Comparison of ENCODE assay signal across 6 cellular contexts in the genomic region with DNA sequence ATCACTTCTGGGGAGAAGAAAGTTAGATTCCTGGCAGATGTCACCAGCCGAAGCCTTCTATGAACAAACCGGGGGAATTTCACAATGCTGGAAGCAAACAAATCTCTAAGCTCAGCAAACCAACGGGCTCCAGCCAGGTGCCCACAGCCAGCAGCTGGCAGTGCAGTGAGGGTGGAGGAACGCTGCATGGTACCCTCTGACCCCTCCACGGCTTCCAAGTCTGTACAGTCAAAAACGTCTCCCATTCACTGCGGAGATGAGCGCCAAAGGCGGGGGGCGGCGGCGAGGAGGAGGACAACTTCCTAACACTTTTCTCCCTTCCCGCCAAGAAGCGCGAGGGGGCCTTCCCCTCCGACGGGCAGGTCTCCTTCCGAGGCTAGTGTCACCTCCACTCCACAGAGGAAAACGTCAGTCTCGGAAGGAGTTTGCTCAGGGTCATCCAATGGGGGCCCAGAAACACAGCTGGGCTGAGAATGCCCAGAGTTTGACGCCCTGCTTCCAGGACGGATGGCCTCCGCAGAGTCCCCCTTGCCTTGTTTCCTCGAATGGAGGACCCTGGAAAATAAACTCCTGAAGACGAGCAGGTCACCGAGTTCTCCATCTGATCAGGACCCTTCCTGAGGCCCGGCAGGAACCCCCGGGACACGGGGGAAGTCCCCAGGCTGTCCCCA. TPM values are rescaled to one million over a fixed set of nuclear protein-coding genes. Genes with fewer than 3 reads are reported as not detected.
A peak's percentile ranks its signal among the peaks of the same experiment; 100 is the strongest.
DNase-seq lines count a peak whose midpoint lies in the region; ATAC-seq and TF ChIP-seq lines count a peak whose summit lies in the region.

No MANE protein-coding gene starts in this region.

- H3K4me3 ChIP-seq in Peyer's patch: peak overlapping the region; percentile 64 to 99 (median 94)
- peak overlapping the region; percentile 83 for H3K4me3 ChIP-seq in fibroblast of villous mesenchyme (ENCODE audit: low read depth, low read length)
- peak overlapping the region; percentile 77 to 87 for H3K4me3 ChIP-seq in stomach smooth muscle (ENCODE audit: low read length in 2 of 2)

- DNase-seq in Peyer's patch (no peak), fibroblast of villous mesenchyme (ENCODE audit: low read depth) (peak; percentile 76), GM13977 (ENCODE audit: low spot score) (no peak), cerebellar nuclear complex (lab: John Stamatoyannopoulos, UW) (no peak)

- H3K4me1 ChIP-seq in Peyer's patch: peaks cover 16 to 56% (median 23%) of the 10 kb centered on the region in 4 donors
- H3K4me1 ChIP-seq in stomach smooth muscle (ENCODE audit: control insufficient read depth, insufficient read depth, low read length): peaks cover 59% of the 10 kb centered on the region

- TF ChIP-seq CTCF in Peyer's patch (IDR thresholded peaks at IDR 0.05) (no peak), fibroblast of villous mesenchyme (IDR thresholded peaks at IDR 0.05; ENCODE audit: insufficient read depth, low read depth, low read length) (no peak), GM13977 (IDR thresholded peaks at IDR 0.05; ENCODE audit: extremely low read depth, insufficient read depth, missing control alignments) (no peak)

- no peaks in the 10 kb centered on the region for H3K27me3 ChIP-seq in Peyer's patch
- H3K27me3 ChIP-seq in stomach smooth muscle (ENCODE audit: control insufficient read depth in 1 of 2, insufficient read depth in 2 of 2, low read length in 2 of 2): no peaks in the 10 kb centered on the region

- H3K27ac ChIP-seq in Peyer's patch (peak overlapping the region; percentile 90 to 97 (median 96)), stomach smooth muscle (ENCODE audit: low read length) (peak overlapping the region; percentile 31)

- in situ Hi-C loops in GM13977 (cut with MboI; ENCODE audit: low pct_unique_long_range_greater_than_20kb, low sequenced_read_pairs, unreplicated experiment): no loop called here

- H3K9ac ChIP-seq in stomach smooth muscle (ENCODE audit: low read length in 2 of 2): peak overlapping the region; percentile 84 to 88

- no peak for TF ChIP-seq POLR2A in Peyer's patch (IDR thresholded peaks at IDR 0.05)

- H3K9me3 ChIP-seq in Peyer's patch: no peaks in the 10 kb centered on the region
- no peaks in the 10 kb centered on the region for H3K9me3 ChIP-seq in stomach smooth muscle (ENCODE audit: control insufficient read depth in 2 of 2, low read length in 2 of 2)

- peak; percentile 1 for ATAC-seq in GM21619 (IDR thresholded peaks at IDR 0.05; ENCODE audit: unreplicated experiment)

- H3K36me3 ChIP-seq in Peyer's patch: no peaks in the 10 kb centered on the region
- H3K36me3 ChIP-seq in stomach smooth muscle (ENCODE audit: control insufficient read depth in 2 of 2, insufficient read depth in 2 of 2, low read length in 2 of 2): no peaks in the 10 kb centered on the region

RNA-seq across cellular contexts. Expression of gene ZNF598, which starts 0.9 kb away (rescaled TPM):
- total RNA-seq in Peyer's patch (10 to 100 TPM; 48.5 to 84.0 (median 51.4) TPM), fibroblast of villous mesenchyme (23.5 and 27.6 TPM in 2 replicates)

RNA-seq across cellular contexts. Expression of gene NPW, which starts 10.8 kb away (rescaled TPM):
- total RNA-seq in Peyer's patch (1 to 10 TPM in 2 of 4 donors, not detected in 2; 2.8 to 9.1 TPM), fibroblast of villous mesenchyme (0.32 and 1.3 TPM in 2 replicates)

RNA-seq across cellular contexts. Expression of gene NHERF2, which starts 17.9 kb away (rescaled TPM):
- total RNA-seq in Peyer's patch (100 to 1,000 TPM in 1 of 4 donors, 10 to 100 TPM in 3; 21.5 to 104 (median 30.2) TPM), fibroblast of villous mesenchyme (52.7 and 59.3 TPM in 2 replicates)

RNA-seq across cellular contexts. Expression of gene SYNGR3, which starts 19.0 kb away (rescaled TPM):
- total RNA-seq in Peyer's patch (1 to 10 TPM in 3 of 4 donors, not detected in 1; 1.3 to 3.9 (median 3.3) TPM), fibroblast of villous mesenchyme (1.6 and 2.6 TPM in 2 replicates)

RNA-seq across cellular contexts. Expression of gene GFER, which starts 24.8 kb away (rescaled TPM):
- total RNA-seq in Peyer's patch (100 to 1,000 TPM in 1 of 4 donors, 10 to 100 TPM in 3; 31.4 to 102 (median 83.1) TPM), fibroblast of villous mesenchyme (9.5 and 13.9 TPM in 2 replicates)
